15 cellular contexts compared by ENCODE assay signal in the genomic region with DNA sequence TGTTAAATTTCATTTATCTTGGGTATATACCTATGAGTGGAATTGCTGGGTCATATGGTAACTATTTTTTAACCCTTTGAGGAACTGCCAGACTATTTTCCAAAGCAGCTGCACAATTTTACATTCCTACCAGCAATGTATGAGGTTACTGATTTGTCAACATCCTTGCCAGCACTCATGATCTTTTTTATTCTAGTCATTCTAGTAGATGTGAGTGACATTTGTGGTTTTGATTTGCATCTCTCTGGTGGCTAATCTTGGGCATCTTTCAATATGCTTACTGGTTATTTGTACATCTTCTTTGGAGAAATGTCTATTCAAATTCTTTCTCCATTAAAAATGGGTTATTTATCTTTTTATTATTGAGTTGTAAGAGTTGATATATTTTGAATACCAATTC. TPM values are rescaled to one million over a fixed set of nuclear protein-coding genes. Genes with fewer than 3 reads are reported as not detected.
DNase-seq lines count a peak whose midpoint lies in the region; ATAC-seq and FAIRE-seq lines count a peak whose summit lies in the region.
"Had no signal": no experiment of that assay in that cellular context is flagged by ENCODE, and none has a peak within 500 bp of the region (broad histone marks: within the 10 kb centered on the region; RNA-seq: fewer than 3 reads in every experiment).

No MANE protein-coding gene starts in this region.

- DNase-seq in SIG-M5 (lab: John Stamatoyannopoulos, UW): no peak
- DNase-seq in left lobe of liver (ENCODE audit: low spot score): no peak
- no peak for DNase-seq in HTR-8/SVneo (ENCODE audit: insufficient read length, low spot score)
- DNase-seq in stimulated activated CD4-positive, alpha-beta T cell treated with anti-CD3 and anti-CD28 coated beads, Interleukin-12 subunit alpha, Interleukin-12 subunit beta, amount 100 ng/mL, for 4 hours: no peak
- DNase-seq: activated CD4-positive, alpha-beta T cell treated with anti-CD3 and anti-CD28 coated beads, Interleukin-2, amount 50 U/mL, for 48 hours; CD8-positive, alpha-beta T cell; DMS79 treated with DMSO at 0.1 percent for 48 hours; left ventricle myocardium inferior; NCI-H2081; stimulated activated CD4-positive, alpha-beta T cell treated with anti-CD3 and anti-CD28 coated beads, Interleukin-15, amount 100 ng/mL, for 24 hours had no signal

- no peak for FAIRE-seq in HTR-8/SVneo (lab: Jason Lieb, UNC)

- ATAC-seq in GM18502 (IDR thresholded peaks at IDR 0.05; ENCODE audit: poor library complexity, unreplicated experiment) (peak; percentile 80), GM18909 (IDR thresholded peaks at IDR 0.05; ENCODE audit: poor library complexity, unreplicated experiment) (peak; percentile 60), HG02870 (IDR thresholded peaks at IDR 0.05; ENCODE audit: unreplicated experiment) (peak; percentile 72), HG03457 (IDR thresholded peaks at IDR 0.05; ENCODE audit: unreplicated experiment) (peak; percentile 56), left lobe of liver (no peak)
- ATAC-seq: CD8-positive, alpha-beta T cell; gastroesophageal sphincter had no signal

RNA-seq across cellular contexts. Expression of gene LRRC58, which starts 21.3 kb away (rescaled TPM):
- total RNA-seq in left lobe of liver: 9.2 TPM
